Comparison of ENCODE assay signal across 10 cellular contexts in the genomic region with DNA sequence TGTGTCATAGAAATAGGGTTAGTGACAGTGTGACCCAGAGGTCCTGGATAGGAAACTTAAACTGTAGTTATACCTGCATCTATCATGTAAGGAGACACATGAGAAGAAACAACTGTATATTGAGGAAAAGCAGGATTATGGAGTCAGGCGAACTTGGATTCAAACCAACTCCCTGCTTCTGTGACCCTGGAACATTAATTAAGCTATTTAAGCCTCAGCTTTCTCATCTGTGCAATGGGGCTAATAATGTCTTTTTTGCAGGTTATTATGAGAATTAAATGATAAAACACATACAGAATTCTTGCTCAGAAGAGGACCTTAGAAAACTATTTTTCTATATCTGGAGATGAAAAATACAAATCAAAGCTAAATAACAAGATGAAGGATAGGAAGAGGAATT.
"Had no signal": no experiment of that assay in that cellular context is flagged by ENCODE, and none has a peak within 500 bp of the region (broad histone marks: within the 10 kb centered on the region; RNA-seq: fewer than 3 reads in every experiment).

No MANE protein-coding gene starts in this region.

- H3K36me3 ChIP-seq: HAP-1 had no signal

- H3K27ac ChIP-seq: GM23248 had no signal

- ATAC-seq: GM23338, HCT116 had no signal

- DNase-seq: GM23248, GOT3, H7, H9, HCEC 1CT, HFFc6 had no signal

- FAIRE-seq: H1 had no signal

- H3K4me2 ChIP-seq: GM23338 had no signal

- H2AFZ ChIP-seq: GM23248, GM23338 had no signal

- H3K9me3 ChIP-seq: HAP-1 had no signal

- H3K9ac ChIP-seq: GM23248 had no signal

- H3K4me3 ChIP-seq: GM23248, GM23338, HAP-1 had no signal
